In genomic region chr20:48777005-48777404, GRCh38 we compare ENCODE assay signal across 16 cellular contexts. TPM values are rescaled to one million over a fixed set of nuclear protein-coding genes. Genes with fewer than 3 reads are reported as not detected.
DNase-seq lines count a peak whose midpoint lies in the region; ATAC-seq, FAIRE-seq and TF ChIP-seq lines count a peak whose summit lies in the region.
"Had no signal": no experiment of that assay in that cellular context is flagged by ENCODE, and none has a peak within 500 bp of the region (broad histone marks: within the 10 kb centered on the region; RNA-seq: fewer than 3 reads in every experiment).

No MANE protein-coding gene starts in this region.

- ATAC-seq in HepG2 (no peak), upper lobe of right lung (peak; percentile 41), GM18870 (IDR thresholded peaks at IDR 0.05; ENCODE audit: unreplicated experiment) (no peak)
- ATAC-seq: left lobe of liver, PC-3 had no signal

- H3K9ac ChIP-seq in liver (ENCODE audit: low read depth in 1 of 2, low read length in 2 of 2) (no peak overlapping the region), HepG2 (ENCODE audit: insufficient read depth, low read depth, low read length) (no peak overlapping the region), mesenchymal stem cell (ENCODE audit: low read length) (no peak overlapping the region)

- no peak overlapping the region for H3K4me3 Mint-ChIP-seq in activated T-helper 2 cell treated with anti-CD3 and anti-CD28 coated beads, Interferon-gamma antibody, Interleukin-2, Interleukin-4, amounts not matched to agents 10 μg/mL and 5 μg/mL and 100 μg/mL, durations not matched to agents 14 hours and 24 hours and 36 hours (ENCODE audit: low read depth)
- H3K4me3 Mint-ChIP-seq: activated CD4-positive, alpha-beta T cell treated with anti-CD3 and anti-CD28 coated beads, Interleukin-2, amount 10 ng/mL, durations not matched to agents 7 days and 5 days had no signal

- no peak for FAIRE-seq in HepG2 (lab: Jason Lieb, UNC)
- FAIRE-seq: GM19239 had no signal

- no peak overlapping the region for H2BK15ac ChIP-seq in mesenchymal stem cell (ENCODE audit: low read depth, poor library complexity, severe bottlenecking)

- H2BK12ac ChIP-seq in mesenchymal stem cell (ENCODE audit: low read length in 2 of 2), result no peak overlapping the region

- H2AFZ ChIP-seq in HepG2 (ENCODE audit: low read length) (no peak overlapping the region), mesenchymal stem cell (ENCODE audit: low read depth, low read length) (no peak overlapping the region)

- BruUV-seq in HepG2 (replicated peaks; lab: Mats Ljungman, UMichigan), result no TSS peak

- H3K23ac ChIP-seq in mesenchymal stem cell (ENCODE audit: low read length in 2 of 2), result no peak overlapping the region

- TF ChIP-seq CTCF in liver (IDR thresholded peaks at IDR 0.05; ENCODE audit: low read depth, low read length, missing input control), result no peak
- TF ChIP-seq CTCF in HepG2 (CRISPR knock-in tag; IDR thresholded peaks at IDR 0.05), result no peak
- TF ChIP-seq CTCF in upper lobe of right lung (IDR thresholded peaks at IDR 0.05), result no peak

- no peaks in the 10 kb centered on the region for H3K36me3 ChIP-seq in liver (ENCODE audit: control insufficient read depth in 4 of 4, insufficient read depth in 3 of 4, low read depth in 1 of 4, low read length in 3 of 4)
- H3K36me3 ChIP-seq in HepG2 (replicated peaks in 1 of 2; ENCODE audit: control insufficient read depth in 1 of 2, insufficient read depth in 2 of 2, low read length in 2 of 2), result no peaks in the 10 kb centered on the region
- no peaks in the 10 kb centered on the region for H3K36me3 ChIP-seq in mesenchymal stem cell (ENCODE audit: control insufficient read depth in 1 of 2, insufficient read depth in 2 of 2, low read depth in 1 of 2, low read length in 2 of 2)
- no peaks in the 10 kb centered on the region for H3K36me3 ChIP-seq in upper lobe of right lung
- H3K36me3 ChIP-seq: cardiac muscle cell had no signal

- no peak overlapping the region for H3K4ac ChIP-seq in mesenchymal stem cell (ENCODE audit: low read depth in 1 of 2, low read length in 2 of 2)

- peak overlapping the region; percentile 30 for H2AK5ac ChIP-seq in mesenchymal stem cell (ENCODE audit: low read length, severe bottlenecking)

- H2BK120ac ChIP-seq in mesenchymal stem cell (ENCODE audit: low read depth, low read length), result no peak overlapping the region

- no peak for TF ChIP-seq RAD21 in liver (IDR thresholded peaks at IDR 0.05)
- TF ChIP-seq RAD21 in HepG2 (CRISPR knock-in tag; IDR thresholded peaks at IDR 0.05), result no peak

- H3K14ac ChIP-seq in mesenchymal stem cell (ENCODE audit: low read length in 2 of 2), result no peak overlapping the region

- H3K79me2 ChIP-seq in HepG2 (ENCODE audit: insufficient read depth, low read length), result no peaks in the 10 kb centered on the region

- H3K27ac ChIP-seq in liver (ENCODE audit: low read depth in 1 of 2, low read length in 2 of 2) (peak overlapping the region; percentile 2 to 14), HepG2 (ENCODE audit: extremely low read length, insufficient read depth, low read length) (no peak overlapping the region), mesenchymal stem cell (ENCODE audit: low read length, poor library complexity, severe bottlenecking) (no peak overlapping the region), upper lobe of right lung (no peak overlapping the region)
- H3K27ac ChIP-seq: cardiac muscle cell had no signal

- H4K20me1 ChIP-seq in HepG2 (ENCODE audit: insufficient read depth, low read length), result no peaks in the 10 kb centered on the region

- no peak overlapping the region for H3K4me2 ChIP-seq in HepG2 (ENCODE audit: low read depth, low read length)
- H3K4me2 ChIP-seq in mesenchymal stem cell (ENCODE audit: low read length, poor library complexity, severe bottlenecking), result no peak overlapping the region

- H3K27ac Mint-ChIP-seq in activated T-helper 2 cell treated with anti-CD3 and anti-CD28 coated beads, Interferon-gamma antibody, Interleukin-2, Interleukin-4, amounts not matched to agents 10 μg/mL and 5 μg/mL and 100 μg/mL, durations not matched to agents 14 hours and 24 hours and 36 hours, result peak overlapping the region; percentile 28
- H3K27ac Mint-ChIP-seq: activated CD4-positive, alpha-beta T cell treated with anti-CD3 and anti-CD28 coated beads, Interleukin-2, amount 10 ng/mL, durations not matched to agents 7 days and 5 days had no signal

- TF ChIP-seq EP300 in HepG2 (IDR thresholded peaks at IDR 0.05; ENCODE audit: low read depth in 2 of 2, low read length in 2 of 2) (no peak), HepG2 (CRISPR knock-in tag; IDR thresholded peaks at IDR 0.05; ENCODE audit: borderline replicate concordance) (no peak)

- peaks cover 37% of the 10 kb centered on the region for H3K79me1 ChIP-seq in mesenchymal stem cell (replicated peaks; ENCODE audit: low read length, poor library complexity, severe bottlenecking)

- peaks cover 54% of the 10 kb centered on the region for H3K36me3 Mint-ChIP-seq in activated T-helper 2 cell treated with anti-CD3 and anti-CD28 coated beads, Interferon-gamma antibody, Interleukin-2, Interleukin-4, amounts not matched to agents 10 μg/mL and 5 μg/mL and 100 μg/mL, durations not matched to agents 14 hours and 24 hours and 36 hours (ENCODE audit: low read depth)

- POLR2A ChIA-PET in HepG2 (lab: Yijun Ruan, JAX), result no interaction called here

- H4K8ac ChIP-seq in mesenchymal stem cell (ENCODE audit: low read length), result no peak overlapping the region

- no peak overlapping the region for H4K91ac ChIP-seq in mesenchymal stem cell (ENCODE audit: low read length)

- peaks cover 33% of the 10 kb centered on the region for H3K4me1 Mint-ChIP-seq in activated T-helper 2 cell treated with anti-CD3 and anti-CD28 coated beads, Interferon-gamma antibody, Interleukin-2, Interleukin-4, amounts not matched to agents 10 μg/mL and 5 μg/mL and 100 μg/mL, durations not matched to agents 14 hours and 24 hours and 36 hours (ENCODE audit: low read depth)

- peaks cover 16% of the 10 kb centered on the region for H3K9me3 Mint-ChIP-seq in activated T-helper 2 cell treated with anti-CD3 and anti-CD28 coated beads, Interferon-gamma antibody, Interleukin-2, Interleukin-4, amounts not matched to agents 10 μg/mL and 5 μg/mL and 100 μg/mL, durations not matched to agents 14 hours and 24 hours and 36 hours

- intact Hi-C loops in HepG2 (cut with micrococcal nuclease; ENCODE audit: unreplicated experiment) (no loop called here), upper lobe of right lung (cut with DNase I) (no loop called here)
- intact Hi-C loops in activated T-helper 2 cell treated with anti-CD3 and anti-CD28 coated beads, Interferon-gamma antibody, Interleukin-2, Interleukin-4, amounts not matched to agents 10 μg/mL and 5 μg/mL and 100 μg/mL, durations not matched to agents 14 hours and 24 hours and 36 hours (cut with micrococcal nuclease), result no loop called here

- H3K9me3 ChIP-seq in liver (ENCODE audit: control insufficient read depth in 4 of 4, low read length in 3 of 4), result no peaks in the 10 kb centered on the region
- H3K9me3 ChIP-seq in HepG2 (ENCODE audit: low read length), result no peaks in the 10 kb centered on the region
- no peaks in the 10 kb centered on the region for H3K9me3 ChIP-seq in mesenchymal stem cell (ENCODE audit: control insufficient read depth, low read length)
- peaks cover 4% of the 10 kb centered on the region for H3K9me3 ChIP-seq in upper lobe of right lung

- no peak overlapping the region for H3K4me3 ChIP-seq in liver (ENCODE audit: low read depth in 1 of 3, low read length in 3 of 3)
- no peak overlapping the region for H3K4me3 ChIP-seq in HepG2 (replicated peaks in 1 of 3; ENCODE audit: insufficient read depth in 1 of 3, low read depth in 2 of 3, low read length in 3 of 3)
- no peak overlapping the region for H3K4me3 ChIP-seq in mesenchymal stem cell (ENCODE audit: insufficient read depth in 1 of 2, low read depth in 1 of 2, low read length in 2 of 2)
- H3K4me3 ChIP-seq in upper lobe of right lung, result no peak overlapping the region
- H3K4me3 ChIP-seq: cardiac muscle cell had no signal

- peaks cover 2% of the 10 kb centered on the region for H3K27me3 Mint-ChIP-seq in activated T-helper 2 cell treated with anti-CD3 and anti-CD28 coated beads, Interferon-gamma antibody, Interleukin-2, Interleukin-4, amounts not matched to agents 10 μg/mL and 5 μg/mL and 100 μg/mL, durations not matched to agents 14 hours and 24 hours and 36 hours (ENCODE audit: low read depth)
- H3K27me3 Mint-ChIP-seq: activated CD4-positive, alpha-beta T cell treated with anti-CD3 and anti-CD28 coated beads, Interleukin-2, amount 10 ng/mL, durations not matched to agents 7 days and 5 days had no signal

- no peak overlapping the region for H3K18ac ChIP-seq in mesenchymal stem cell (ENCODE audit: low read depth in 1 of 2, low read length in 2 of 2)

- CTCF ChIA-PET in HepG2 (lab: Yijun Ruan, JAX; ENCODE audit: low intra/inter-chr PET ratio, low total read pairs), result no interaction called here

- no peak for TF ChIP-seq POLR2A in HepG2 (IDR thresholded peaks at IDR 0.05; ENCODE audit: insufficient read depth in 1 of 2, low read depth in 2 of 2, low read length in 2 of 2)

- H3K27me3 ChIP-seq in liver (ENCODE audit: control insufficient read depth in 4 of 4, insufficient read depth in 4 of 4, low read length in 3 of 4) (no peaks in the 10 kb centered on the region), HepG2 (ENCODE audit: control insufficient read depth in 1 of 2, insufficient read depth in 2 of 2, low read length in 2 of 2) (peaks cover 2 to 22% of the 10 kb centered on the region in 2 experiments; a peak in 2 of 5 replicates), mesenchymal stem cell (ENCODE audit: control insufficient read depth in 1 of 2, insufficient read depth in 1 of 2, low read length in 2 of 2) (peaks cover 0 to 23% of the 10 kb centered on the region in 2 experiments), upper lobe of right lung (no peaks in the 10 kb centered on the region)
- H3K27me3 ChIP-seq: cardiac muscle cell had no signal

- H2BK5ac ChIP-seq in mesenchymal stem cell (ENCODE audit: low read depth, low read length, poor library complexity, severe bottlenecking), result no peak overlapping the region

- in situ Hi-C loops in HepG2 (cut with HindIII; ENCODE audit: extremely low pct_ligation_motif_present, low pct_unique_long_range_greater_than_20kb), result no loop called here

- H3K4me1 ChIP-seq in liver (ENCODE audit: control insufficient read depth in 4 of 4, insufficient read depth in 4 of 4, low read length in 3 of 4) (peaks cover 0 to 6% (median 0%) of the 10 kb centered on the region in 4 donors), HepG2 (ENCODE audit: insufficient read depth, low read length) (no peaks in the 10 kb centered on the region), mesenchymal stem cell (ENCODE audit: control insufficient read depth, insufficient read depth, low read depth, low read length) (peaks cover 15% of the 10 kb centered on the region), upper lobe of right lung (peaks cover 35% of the 10 kb centered on the region)

- DNase-seq in HepG2 (ENCODE audit: low spot score) (no peak), mesenchymal stem cell (no peak), upper lobe of right lung (no peak), NCI-H2196 (lab: John Stamatoyannopoulos, UW; ENCODE audit: unreplicated experiment) (no peak)
- no peak for DNase-seq in activated T-helper 2 cell treated with anti-CD3 and anti-CD28 coated beads, Interferon-gamma antibody, Interleukin-2, Interleukin-4, amounts not matched to agents 10 μg/mL and 5 μg/mL and 100 μg/mL, durations not matched to agents 14 hours and 24 hours and 36 hours (ENCODE audit: low spot score)
- no peak for DNase-seq in stimulated activated naive CD4-positive, alpha-beta T cell treated with Interleukin-2 at 50 U/mL for 16 hours (lab: John Stamatoyannopoulos, UW)
- DNase-seq: activated CD4-positive, alpha-beta T cell treated with anti-CD3 and anti-CD28 coated beads, Interleukin-2, amount 10 ng/mL, durations not matched to agents 7 days and 5 days; activated naive CD4-positive, alpha-beta T cell; GOT3; PC-3; SW 1271 had no signal

- 88% methylated on average over 8 of the region's 8 CpGs for WGBS in liver
- WGBS in HepG2 (ENCODE audit: low lambda C conversion rate), result 43% methylated on average over 7 of the region's 8 CpGs
- WGBS in mesenchymal stem cell, result 97% methylated on average over 7 of the region's 8 CpGs

RNA-seq across cellular contexts. Expression of gene PREX1, which starts 50.8 kb away (rescaled TPM):
- 10 to 100 TPM; 16.4 to 18.0 TPM for total RNA-seq in liver
- 1 to 10 TPM; 2.2 to 5.2 TPM for polyA plus RNA-seq in liver
- total RNA-seq in HepG2 (2016; rRNA removed; fragmentation: Illumina TruSeq; extraction: Trizol), result 0.02 and 0.06 TPM in 2 replicates
- total RNA-seq in HepG2 (2016; cell fraction: cytosol; rRNA removed; fragmentation: Illumina TruSeq; extraction: Trizol; ENCODE audit: low read depth), result under 0.01 TPM in 1 of 2 replicates, not detected in the other
- 0.02 TPM in 1 of 2 replicates, not detected in the other for total RNA-seq in HepG2 (2016; cell fraction: insoluble cytoplasmic fraction; rRNA removed; fragmentation: Illumina TruSeq; extraction: Trizol)
- 0.03 and 0.56 TPM in 2 replicates for total RNA-seq in HepG2 (2016; cell fraction: membrane; rRNA removed; fragmentation: Illumina TruSeq; extraction: Trizol)
- not detected in 2 replicates for total RNA-seq in HepG2 (2016; cell fraction: nucleus; rRNA removed; fragmentation: Illumina TruSeq; extraction: Trizol)
- 0.04 and 0.05 TPM in 2 replicates for polyA plus RNA-seq in HepG2 (2011; rRNA removed)
- polyA plus RNA-seq in HepG2 (2011; cell fraction: cytosol; rRNA removed), result 0.03 and 0.07 TPM in 2 replicates
- 0.17 and 0.19 TPM in 2 replicates for polyA plus RNA-seq in HepG2 (2011; cell fraction: nucleus; rRNA removed)
- polyA plus RNA-seq in HepG2 (2012), result 0.03 and 0.05 TPM in 2 replicates
- 0.02 TPM in 1 of 2 replicates, not detected in the other for polyA plus RNA-seq in HepG2 (2016; cell fraction: cytosol; fragmentation: Illumina TruSeq; extraction: Trizol; ENCODE audit: low read depth)
- not detected in 2 replicates for polyA plus RNA-seq in HepG2 (2016; cell fraction: insoluble cytoplasmic fraction; fragmentation: Illumina TruSeq; extraction: Trizol; ENCODE audit: low read depth)
- not detected in 2 replicates for polyA plus RNA-seq in HepG2 (2016; cell fraction: membrane; fragmentation: Illumina TruSeq; extraction: Trizol; ENCODE audit: low read depth)
- polyA plus RNA-seq in HepG2 (2016; cell fraction: nucleus; fragmentation: Illumina TruSeq; extraction: Trizol; ENCODE audit: insufficient read depth, low read depth), result not detected in 2 replicates
- 0.08 and 15.2 TPM in 2 replicates for polyA minus RNA-seq in HepG2 (2011; rRNA and poly(A)+ RNA removed; ENCODE audit: low replicate concordance)
- 0.20 and 0.44 TPM in 2 replicates for polyA minus RNA-seq in HepG2 (2011; cell fraction: cytosol; rRNA and poly(A)+ RNA removed)
- polyA minus RNA-seq in HepG2 (2011; cell fraction: nucleus; rRNA and poly(A)+ RNA removed), result 0.12 and 0.13 TPM in 2 replicates
- 80.3 and 83.9 TPM in 2 replicates for total RNA-seq in activated T-helper 2 cell treated with anti-CD3 and anti-CD28 coated beads, Interferon-gamma antibody, Interleukin-2, Interleukin-4, amounts not matched to agents 10 μg/mL and 5 μg/mL and 100 μg/mL, durations not matched to agents 14 hours and 24 hours and 36 hours
- polyA plus RNA-seq in mesenchymal stem cell (2013, experiment 1 of 2), result 0.77 TPM
- polyA plus RNA-seq in mesenchymal stem cell (2013, experiment 2 of 2), result 0.84 TPM
- 66.0 TPM for total RNA-seq in upper lobe of right lung

Comparison
In these comparisons a context has a peak if more than half of its experiments do, and no peak if none do; other contexts are left out.
1. H3K27ac ChIP-seq: peak in liver (2 of 2); none in HepG2 (single experiment), mesenchymal stem cell (single experiment) and upper lobe of right lung (single experiment).
2. RNA of gene PREX1, which starts 50.8 kb away (total RNA-seq): 80.3 to 83.9 TPM in activated T-helper 2 cell treated with anti-CD3 and anti-CD28 coated beads, Interferon-gamma antibody, Interleukin-2, Interleukin-4, amounts not matched to agents 10 μg/mL and 5 μg/mL and 100 μg/mL, durations not matched to agents 14 hours and 24 hours and 36 hours, 66.0 TPM in upper lobe of right lung (single experiment) and 16.4 to 18.0 TPM in liver; under 0.01 to 0.56 TPM in HepG2; every median in the first group is over 10 times any median in the second.